ENCODE assay signal across 31 cellular contexts in the genomic region with DNA sequence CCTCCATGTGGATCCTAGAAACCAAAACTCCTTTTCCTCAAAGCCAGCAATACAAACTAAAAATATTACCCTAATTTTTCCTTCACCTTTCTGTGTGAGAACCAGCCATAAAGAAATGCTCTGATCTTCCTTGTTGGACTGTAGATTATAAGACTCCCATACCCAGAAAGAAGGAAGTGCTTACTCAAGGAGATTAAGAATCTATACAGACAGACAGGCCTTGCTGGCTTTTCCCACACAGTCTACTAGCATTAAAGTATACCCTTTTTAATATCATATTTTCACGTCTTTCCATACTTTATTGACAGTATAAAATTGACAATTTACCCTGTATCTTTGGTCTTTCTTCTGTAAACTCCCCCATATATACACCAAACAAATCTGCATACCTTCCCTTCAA.
"Had no signal": no experiment of that assay in that cellular context is flagged by ENCODE, and none has a peak within 500 bp of the region (broad histone marks: within the 10 kb centered on the region; RNA-seq: fewer than 3 reads in every experiment).

No MANE protein-coding gene starts in this region.

- H3K4me3 Mint-ChIP-seq: activated naive CD8-positive, alpha-beta T cell; natural killer cell treated with Interleukin-12 subunit alpha and Interleukin-12 subunit beta and Interleukin-15 and Interleukin-18, amount 100 ng/mL, for 72 hours; T-helper 1 cell treated with Interleukin-12 subunit alpha and Interleukin-12 subunit beta and Interleukin-4 antibody, amounts not matched to agents 30 μg/mL and 1 μg/mL, for 36 hours had no signal

- H3K36me3 ChIP-seq: colonic mucosa, esophagus squamous epithelium, heart right ventricle, left lung, lower lobe of right lung, neutrophil, spleen, transverse colon had no signal

- H3K27ac ChIP-seq: colonic mucosa, epithelial cell of prostate, heart right ventricle, left lung, lower lobe of right lung, neutrophil, parathyroid adenoma, psoas muscle, spleen, testis, transverse colon had no signal

- H3K27ac Mint-ChIP-seq: activated naive CD8-positive, alpha-beta T cell; natural killer cell treated with Interleukin-12 subunit alpha and Interleukin-12 subunit beta and Interleukin-15 and Interleukin-18, amount 100 ng/mL, for 72 hours; T-helper 1 cell treated with Interleukin-12 subunit alpha and Interleukin-12 subunit beta and Interleukin-4 antibody, amounts not matched to agents 30 μg/mL and 1 μg/mL, for 36 hours had no signal

- H3K27me3 ChIP-seq: body of pancreas, colonic mucosa, esophagus squamous epithelium, heart right ventricle, left lung, neutrophil, spleen, testis, transverse colon had no signal

- DNase-seq: activated CD4-positive, alpha-beta T cell treated with anti-CD3 and anti-CD28 coated beads for 4 hours; activated CD4-positive, alpha-beta T cell treated with anti-CD3 and anti-CD28 coated beads, Interleukin-2, amount 50 U/mL, for 4 hours; activated CD4-positive, CD25-positive, alpha-beta regulatory T cell; activated effector memory CD4-positive, alpha-beta T cell treated with Interleukin-2 at 50 U/mL for 16 hours; activated naive CD4-positive, alpha-beta T cell treated with Interleukin-2 at 50 U/mL for 16 hours; activated T-cell treated with anti-CD3 and anti-CD28 coated beads for 4 hours; anterior cingulate cortex; body of pancreas; colonic mucosa; effector CD8-positive, alpha-beta T cell; esophagus squamous epithelium; foreskin melanocyte; heart right ventricle; kidney glomerular epithelial cell; left lung; lower lobe of right lung; mesenchymal stem cell; mucosa of descending colon; psoas muscle; spleen; stimulated activated CD4-positive, alpha-beta T cell treated with anti-CD3 and anti-CD28 coated beads, Interleukin-2, amount 100 ng/mL, for 48 hours; stimulated activated naive CD4-positive, alpha-beta T cell treated with Interleukin-2 at 50 U/mL for 16 hours; T-helper 9 cell; testis; transverse colon had no signal

- H3K9me3 ChIP-seq: body of pancreas, colonic mucosa, esophagus squamous epithelium, heart right ventricle, lower lobe of right lung, mucosa of descending colon, neutrophil, psoas muscle, testis, transverse colon had no signal

- H3K27me3 Mint-ChIP-seq: activated naive CD8-positive, alpha-beta T cell; natural killer cell treated with Interleukin-12 subunit alpha and Interleukin-12 subunit beta and Interleukin-15 and Interleukin-18, amount 100 ng/mL, for 72 hours had no signal

- H3K4me1 ChIP-seq: colonic mucosa, heart right ventricle, left lung, lower lobe of right lung, parathyroid adenoma, psoas muscle, spleen, testis, transverse colon had no signal

- H3K36me3 Mint-ChIP-seq: activated naive CD8-positive, alpha-beta T cell; natural killer cell treated with Interleukin-12 subunit alpha and Interleukin-12 subunit beta and Interleukin-15 and Interleukin-18, amount 100 ng/mL, for 72 hours had no signal

- H3K4me3 ChIP-seq: body of pancreas, colonic mucosa, esophagus squamous epithelium, heart right ventricle, left lung, lower lobe of right lung, mucosa of descending colon, psoas muscle, spleen, testis, transverse colon had no signal

- ATAC-seq: body of pancreas; heart right ventricle; left lung; lower lobe of right lung; mucosa of descending colon; natural killer cell treated with Interleukin-12 subunit alpha and Interleukin-12 subunit beta and Interleukin-15 and Interleukin-18, amount 100 ng/mL, for 72 hours; psoas muscle had no signal

- H3K9me3 Mint-ChIP-seq: T-helper 1 cell treated with Interleukin-12 subunit alpha and Interleukin-12 subunit beta and Interleukin-4 antibody, amounts not matched to agents 30 μg/mL and 1 μg/mL, for 36 hours had no signal
